ENCODE assay signal across 1 cellular context in genomic region chr5:134223406-134224251, GRCh38.
TF ChIP-seq lines count a peak whose summit lies in the region.

No MANE protein-coding gene starts in this region.

TF ChIP-seq in K562, 482 proteins besides CTCF, POLR2A, EP300 and RAD21 (continued from another document and continues in another):
- TF ChIP-seq SMAD1 (IDR thresholded peaks at IDR 0.05; ENCODE audit: low read depth, low read length, partially characterized antibody) (no peak), ZNF586 (CRISPR knock-in tag; conservative IDR thresholded peaks at IDR 0.05) (no peak), SMARCA4 (IDR thresholded peaks at IDR 0.05) (peak; percentile 63), ILF3 (IDR thresholded peaks at IDR 0.05; ENCODE audit: borderline replicate concordance) (no peak), ARID2 (IDR thresholded peaks at IDR 0.05) (no peak), RNF2 (IDR thresholded peaks at IDR 0.05) (no peak), MYC (IDR thresholded peaks at IDR 0.05; ENCODE audit: low read depth, low read length) (0 out of 2 replicates have a peak, but pooled peaks have one; percentile 18), MYC (CRISPR knock-in tag; IDR thresholded peaks at IDR 0.05; ENCODE audit: borderline replicate concordance, low read depth) (no peak), NR4A1 (CRISPR knock-in tag; IDR thresholded peaks at IDR 0.05) (no peak), NR4A1 (tag; IDR thresholded peaks at IDR 0.05) (no peak), PTBP1 (IDR thresholded peaks at IDR 0.05; ENCODE audit: low read depth, low read length) (no peak), GABPB2 (CRISPR knock-in tag; conservative IDR thresholded peaks at IDR 0.05) (no peak), GTF2A2 (tag; IDR thresholded peaks at IDR 0.05) (no peak), ATF1 (CRISPR knock-in tag; IDR thresholded peaks at IDR 0.05) (no peak), ATF1 (tag; IDR thresholded peaks at IDR 0.05) (peak; percentile 86), ILK (tag; IDR thresholded peaks at IDR 0.05; ENCODE audit: borderline replicate concordance, low read depth) (no peak), ZNF217 (CRISPR knock-in tag; IDR thresholded peaks at IDR 0.05) (no peak), MTA2 (IDR thresholded peaks at IDR 0.05; ENCODE audit: low read depth) (no peak), LCOR (CRISPR knock-in tag; IDR thresholded peaks at IDR 0.05) (no peak), CHD1 (IDR thresholded peaks at IDR 0.05; ENCODE audit: low read length) (no peak), TSHZ1 (CRISPR knock-in tag; IDR thresholded peaks at IDR 0.05) (no peak), NR3C1 (CRISPR knock-in tag; IDR thresholded peaks at IDR 0.05) (no peak), STAT5A (IDR thresholded peaks at IDR 0.05; ENCODE audit: borderline replicate concordance, low read length) (no peak), E2F4 (CRISPR knock-in tag; IDR thresholded peaks at IDR 0.05; ENCODE audit: low read depth) (no peak), RBM22 (IDR thresholded peaks at IDR 0.05; ENCODE audit: low read depth, low read length, poor library complexity, severe bottlenecking) (no peak), YY1 (IDR thresholded peaks at IDR 0.05; ENCODE audit: borderline replicate concordance in 1 of 3, control insufficient read depth in 1 of 3, extremely low read depth in 1 of 3, insufficient read depth in 3 of 3, insufficient read length in 1 of 3, insufficient replicate concordance in 2 of 3, low read depth in 1 of 3, low read length in 2 of 3) (no peak), SMARCC2 (IDR thresholded peaks at IDR 0.05; ENCODE audit: low read depth) (peak; percentile 33; the same call in 1 of the 2 replicates), RBM14 (IDR thresholded peaks at IDR 0.05; ENCODE audit: borderline replicate concordance, insufficient read depth, low read depth, low read length) (no peak), ZBTB2 (IDR thresholded peaks at IDR 0.05) (no peak), POLR3A (IDR thresholded peaks at IDR 0.05; ENCODE audit: borderline replicate concordance, extremely low read depth, insufficient read depth, insufficient read length) (no peak)
- TF ChIP-seq, protein P1, sequence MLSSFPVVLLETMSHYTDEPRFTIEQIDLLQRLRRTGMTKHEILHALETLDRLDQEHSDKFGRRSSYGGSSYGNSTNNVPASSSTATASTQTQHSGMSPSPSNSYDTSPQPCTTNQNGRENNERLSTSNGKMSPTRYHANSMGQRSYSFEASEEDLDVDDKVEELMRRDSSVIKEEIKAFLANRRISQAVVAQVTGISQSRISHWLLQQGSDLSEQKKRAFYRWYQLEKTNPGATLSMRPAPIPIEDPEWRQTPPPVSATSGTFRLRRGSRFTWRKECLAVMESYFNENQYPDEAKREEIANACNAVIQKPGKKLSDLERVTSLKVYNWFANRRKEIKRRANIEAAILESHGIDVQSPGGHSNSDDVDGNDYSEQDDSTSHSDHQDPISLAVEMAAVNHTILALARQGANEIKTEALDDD (IDR thresholded peaks at IDR 0.05): peak; percentile 92
- TF ChIP-seq, protein P2, sequence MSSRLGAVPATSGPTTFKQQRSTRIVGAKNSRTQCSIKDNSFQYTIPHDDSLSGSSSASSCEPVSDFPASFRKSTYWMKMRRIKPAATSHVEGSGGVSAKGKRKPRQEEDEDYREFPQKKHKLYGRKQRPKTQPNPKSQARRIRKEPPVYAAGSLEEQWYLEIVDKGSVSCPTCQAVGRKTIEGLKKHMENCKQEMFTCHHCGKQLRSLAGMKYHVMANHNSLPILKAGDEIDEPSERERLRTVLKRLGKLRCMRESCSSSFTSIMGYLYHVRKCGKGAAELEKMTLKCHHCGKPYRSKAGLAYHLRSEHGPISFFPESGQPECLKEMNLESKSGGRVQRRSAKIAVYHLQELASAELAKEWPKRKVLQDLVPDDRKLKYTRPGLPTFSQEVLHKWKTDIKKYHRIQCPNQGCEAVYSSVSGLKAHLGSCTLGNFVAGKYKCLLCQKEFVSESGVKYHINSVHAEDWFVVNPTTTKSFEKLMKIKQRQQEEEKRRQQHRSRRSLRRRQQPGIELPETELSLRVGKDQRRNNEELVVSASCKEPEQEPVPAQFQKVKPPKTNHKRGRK (tag; IDR thresholded peaks at IDR 0.05): no peak
- TF ChIP-seq, protein P3, sequence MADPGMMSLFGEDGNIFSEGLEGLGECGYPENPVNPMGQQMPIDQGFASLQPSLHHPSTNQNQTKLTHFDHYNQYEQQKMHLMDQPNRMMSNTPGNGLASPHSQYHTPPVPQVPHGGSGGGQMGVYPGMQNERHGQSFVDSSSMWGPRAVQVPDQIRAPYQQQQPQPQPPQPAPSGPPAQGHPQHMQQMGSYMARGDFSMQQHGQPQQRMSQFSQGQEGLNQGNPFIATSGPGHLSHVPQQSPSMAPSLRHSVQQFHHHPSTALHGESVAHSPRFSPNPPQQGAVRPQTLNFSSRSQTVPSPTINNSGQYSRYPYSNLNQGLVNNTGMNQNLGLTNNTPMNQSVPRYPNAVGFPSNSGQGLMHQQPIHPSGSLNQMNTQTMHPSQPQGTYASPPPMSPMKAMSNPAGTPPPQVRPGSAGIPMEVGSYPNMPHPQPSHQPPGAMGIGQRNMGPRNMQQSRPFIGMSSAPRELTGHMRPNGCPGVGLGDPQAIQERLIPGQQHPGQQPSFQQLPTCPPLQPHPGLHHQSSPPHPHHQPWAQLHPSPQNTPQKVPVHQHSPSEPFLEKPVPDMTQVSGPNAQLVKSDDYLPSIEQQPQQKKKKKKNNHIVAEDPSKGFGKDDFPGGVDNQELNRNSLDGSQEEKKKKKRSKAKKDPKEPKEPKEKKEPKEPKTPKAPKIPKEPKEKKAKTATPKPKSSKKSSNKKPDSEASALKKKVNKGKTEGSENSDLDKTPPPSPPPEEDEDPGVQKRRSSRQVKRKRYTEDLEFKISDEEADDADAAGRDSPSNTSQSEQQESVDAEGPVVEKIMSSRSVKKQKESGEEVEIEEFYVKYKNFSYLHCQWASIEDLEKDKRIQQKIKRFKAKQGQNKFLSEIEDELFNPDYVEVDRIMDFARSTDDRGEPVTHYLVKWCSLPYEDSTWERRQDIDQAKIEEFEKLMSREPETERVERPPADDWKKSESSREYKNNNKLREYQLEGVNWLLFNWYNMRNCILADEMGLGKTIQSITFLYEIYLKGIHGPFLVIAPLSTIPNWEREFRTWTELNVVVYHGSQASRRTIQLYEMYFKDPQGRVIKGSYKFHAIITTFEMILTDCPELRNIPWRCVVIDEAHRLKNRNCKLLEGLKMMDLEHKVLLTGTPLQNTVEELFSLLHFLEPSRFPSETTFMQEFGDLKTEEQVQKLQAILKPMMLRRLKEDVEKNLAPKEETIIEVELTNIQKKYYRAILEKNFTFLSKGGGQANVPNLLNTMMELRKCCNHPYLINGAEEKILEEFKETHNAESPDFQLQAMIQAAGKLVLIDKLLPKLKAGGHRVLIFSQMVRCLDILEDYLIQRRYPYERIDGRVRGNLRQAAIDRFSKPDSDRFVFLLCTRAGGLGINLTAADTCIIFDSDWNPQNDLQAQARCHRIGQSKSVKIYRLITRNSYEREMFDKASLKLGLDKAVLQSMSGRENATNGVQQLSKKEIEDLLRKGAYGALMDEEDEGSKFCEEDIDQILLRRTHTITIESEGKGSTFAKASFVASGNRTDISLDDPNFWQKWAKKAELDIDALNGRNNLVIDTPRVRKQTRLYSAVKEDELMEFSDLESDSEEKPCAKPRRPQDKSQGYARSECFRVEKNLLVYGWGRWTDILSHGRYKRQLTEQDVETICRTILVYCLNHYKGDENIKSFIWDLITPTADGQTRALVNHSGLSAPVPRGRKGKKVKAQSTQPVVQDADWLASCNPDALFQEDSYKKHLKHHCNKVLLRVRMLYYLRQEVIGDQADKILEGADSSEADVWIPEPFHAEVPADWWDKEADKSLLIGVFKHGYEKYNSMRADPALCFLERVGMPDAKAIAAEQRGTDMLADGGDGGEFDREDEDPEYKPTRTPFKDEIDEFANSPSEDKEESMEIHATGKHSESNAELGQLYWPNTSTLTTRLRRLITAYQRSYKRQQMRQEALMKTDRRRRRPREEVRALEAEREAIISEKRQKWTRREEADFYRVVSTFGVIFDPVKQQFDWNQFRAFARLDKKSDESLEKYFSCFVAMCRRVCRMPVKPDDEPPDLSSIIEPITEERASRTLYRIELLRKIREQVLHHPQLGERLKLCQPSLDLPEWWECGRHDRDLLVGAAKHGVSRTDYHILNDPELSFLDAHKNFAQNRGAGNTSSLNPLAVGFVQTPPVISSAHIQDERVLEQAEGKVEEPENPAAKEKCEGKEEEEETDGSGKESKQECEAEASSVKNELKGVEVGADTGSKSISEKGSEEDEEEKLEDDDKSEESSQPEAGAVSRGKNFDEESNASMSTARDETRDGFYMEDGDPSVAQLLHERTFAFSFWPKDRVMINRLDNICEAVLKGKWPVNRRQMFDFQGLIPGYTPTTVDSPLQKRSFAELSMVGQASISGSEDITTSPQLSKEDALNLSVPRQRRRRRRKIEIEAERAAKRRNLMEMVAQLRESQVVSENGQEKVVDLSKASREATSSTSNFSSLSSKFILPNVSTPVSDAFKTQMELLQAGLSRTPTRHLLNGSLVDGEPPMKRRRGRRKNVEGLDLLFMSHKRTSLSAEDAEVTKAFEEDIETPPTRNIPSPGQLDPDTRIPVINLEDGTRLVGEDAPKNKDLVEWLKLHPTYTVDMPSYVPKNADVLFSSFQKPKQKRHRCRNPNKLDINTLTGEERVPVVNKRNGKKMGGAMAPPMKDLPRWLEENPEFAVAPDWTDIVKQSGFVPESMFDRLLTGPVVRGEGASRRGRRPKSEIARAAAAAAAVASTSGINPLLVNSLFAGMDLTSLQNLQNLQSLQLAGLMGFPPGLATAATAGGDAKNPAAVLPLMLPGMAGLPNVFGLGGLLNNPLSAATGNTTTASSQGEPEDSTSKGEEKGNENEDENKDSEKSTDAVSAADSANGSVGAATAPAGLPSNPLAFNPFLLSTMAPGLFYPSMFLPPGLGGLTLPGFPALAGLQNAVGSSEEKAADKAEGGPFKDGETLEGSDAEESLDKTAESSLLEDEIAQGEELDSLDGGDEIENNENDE (IDR thresholded peaks at IDR 0.05; ENCODE audit: low read depth, low read length): no peak
- TF ChIP-seq, protein P4, sequence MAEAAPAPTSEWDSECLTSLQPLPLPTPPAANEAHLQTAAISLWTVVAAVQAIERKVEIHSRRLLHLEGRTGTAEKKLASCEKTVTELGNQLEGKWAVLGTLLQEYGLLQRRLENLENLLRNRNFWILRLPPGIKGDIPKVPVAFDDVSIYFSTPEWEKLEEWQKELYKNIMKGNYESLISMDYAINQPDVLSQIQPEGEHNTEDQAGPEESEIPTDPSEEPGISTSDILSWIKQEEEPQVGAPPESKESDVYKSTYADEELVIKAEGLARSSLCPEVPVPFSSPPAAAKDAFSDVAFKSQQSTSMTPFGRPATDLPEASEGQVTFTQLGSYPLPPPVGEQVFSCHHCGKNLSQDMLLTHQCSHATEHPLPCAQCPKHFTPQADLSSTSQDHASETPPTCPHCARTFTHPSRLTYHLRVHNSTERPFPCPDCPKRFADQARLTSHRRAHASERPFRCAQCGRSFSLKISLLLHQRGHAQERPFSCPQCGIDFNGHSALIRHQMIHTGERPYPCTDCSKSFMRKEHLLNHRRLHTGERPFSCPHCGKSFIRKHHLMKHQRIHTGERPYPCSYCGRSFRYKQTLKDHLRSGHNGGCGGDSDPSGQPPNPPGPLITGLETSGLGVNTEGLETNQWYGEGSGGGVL (CRISPR knock-in tag; IDR thresholded peaks at IDR 0.05): no peak
